9 cellular contexts compared by ENCODE assay signal in genomic region chr15:52963865-52964264, GRCh38.
"Had no signal": no experiment of that assay in that cellular context is flagged by ENCODE, and none has a peak within 500 bp of the region (broad histone marks: within the 10 kb centered on the region; RNA-seq: fewer than 3 reads in every experiment).

No MANE protein-coding gene starts in this region.

- H3K9me3 Mint-ChIP-seq: GM23338 had no signal

- H3K4me3 Mint-ChIP-seq: GM23338, HFFc6 had no signal

- FAIRE-seq: K562 had no signal

- H3K4me1 ChIP-seq: HAP-1 had no signal

- H3K36me3 ChIP-seq: HAP-1 had no signal

- ATAC-seq: GM23338, HCT116, K562 had no signal

- H2AFZ ChIP-seq: GM23338 had no signal

- H3K27ac Mint-ChIP-seq: GM23338, HFFc6 had no signal

- H3K9me3 ChIP-seq: HAP-1 had no signal

- H3K27ac ChIP-seq: HL-60 had no signal

- H3K4me3 ChIP-seq: GM23338, HAP-1, K562 had no signal

- H3K4me2 ChIP-seq: GM23338 had no signal

- DNase-seq: H7, HFFc6, IMR-90, KG1 had no signal
